Comparison of ENCODE assay signal across 8 cellular contexts in genomic region chr4:168832746-168833575, GRCh38.
A peak's percentile ranks its signal among the peaks of the same experiment; 100 is the strongest.
DNase-seq lines count a peak whose midpoint lies in the region; ATAC-seq and TF ChIP-seq lines count a peak whose summit lies in the region.

No MANE protein-coding gene starts in this region.

- WGBS in tibial nerve, 2 donors, result 5 to 17% methylated on average over 8 to 49 of the region's 60 CpGs

- TF ChIP-seq EP300 in tibial nerve (IDR thresholded peaks at IDR 0.05), result no peak

- ATAC-seq in GM19395 (IDR thresholded peaks at IDR 0.05; ENCODE audit: unreplicated experiment) (peak; percentile 6), memory B cell (ENCODE audit: low read depth) (no peak), HG03045 (IDR thresholded peaks at IDR 0.05; ENCODE audit: unreplicated experiment) (no peak)

- H3K4me1 Mint-ChIP-seq in memory B cell, result peaks cover 10% of the 10 kb centered on the region

- H3K4me1 ChIP-seq in effector memory CD4-positive, alpha-beta T cell (ENCODE audit: control insufficient read depth, insufficient read depth, low read length, poor library complexity, severe bottlenecking), result peaks cover 5% of the 10 kb centered on the region
- peaks cover 0 to 29% (median 0%) of the 10 kb centered on the region in 4 donors for H3K4me1 ChIP-seq in tibial nerve

- H3K36me3 Mint-ChIP-seq in memory B cell, result no peaks in the 10 kb centered on the region

- peaks cover 37% of the 10 kb centered on the region for H3K27me3 Mint-ChIP-seq in memory B cell

- peak in 2 of 5 experiments; percentile 15 to 24 for TF ChIP-seq CTCF in tibial nerve (IDR thresholded peaks at IDR 0.05)

- no peak for TF ChIP-seq POLR2A in tibial nerve (IDR thresholded peaks at IDR 0.05)

- H3K27ac Mint-ChIP-seq in memory B cell, result no peak overlapping the region

- H3K27ac ChIP-seq in effector memory CD4-positive, alpha-beta T cell (ENCODE audit: insufficient read depth, low read length, poor library complexity, severe bottlenecking), result no peak overlapping the region
- peak overlapping the region; percentile 80 to 92 (median 84) for H3K27ac ChIP-seq in tibial nerve

- H3K36me3 ChIP-seq in effector memory CD4-positive, alpha-beta T cell (ENCODE audit: control insufficient read depth, insufficient read depth, low read length), result no peaks in the 10 kb centered on the region
- H3K36me3 ChIP-seq in tibial nerve, result no peaks in the 10 kb centered on the region

- H3K9me3 Mint-ChIP-seq in memory B cell, result no peaks in the 10 kb centered on the region

- peaks cover 23% of the 10 kb centered on the region for H3K27me3 ChIP-seq in effector memory CD4-positive, alpha-beta T cell (replicated peaks; ENCODE audit: control insufficient read depth, insufficient read depth, low read length, poor library complexity, severe bottlenecking)
- no peaks in the 10 kb centered on the region for H3K27me3 ChIP-seq in tibial nerve

- DNase-seq in RPMI7951 (ENCODE audit: low read depth) (peak; percentile 46), memory B cell (ENCODE audit: low spot score in 2 of 2) (peak in 1 of 2 donors; percentile 17), tibial nerve (ENCODE audit: low spot score in 2 of 2) (peak in 1 of 2 donors; percentile 42), NCI-H1436 treated with DMSO at 0.1 percent for 48 hours (lab: John Stamatoyannopoulos, UW) (no peak), NCI-H2107 treated with DMSO at 0.1 percent for 48 hours (lab: John Stamatoyannopoulos, UW; ENCODE audit: unreplicated experiment) (no peak)
- DNase-seq in effector memory CD4-positive, alpha-beta T cell, result no peak

- peak overlapping the region; percentile 81 for H3K4me3 Mint-ChIP-seq in memory B cell

- H3K9me3 ChIP-seq in effector memory CD4-positive, alpha-beta T cell (ENCODE audit: control insufficient read depth, low read length), result no peaks in the 10 kb centered on the region
- no peaks in the 10 kb centered on the region for H3K9me3 ChIP-seq in tibial nerve

- peak overlapping the region; percentile 70 for H3K4me3 ChIP-seq in effector memory CD4-positive, alpha-beta T cell (ENCODE audit: insufficient read depth, low read depth, low read length, poor library complexity, severe bottlenecking)
- peak overlapping the region; percentile 62 to 86 (median 78) for H3K4me3 ChIP-seq in tibial nerve
